Comparison of ENCODE assay signal across 10 cellular contexts in the genomic region with DNA sequence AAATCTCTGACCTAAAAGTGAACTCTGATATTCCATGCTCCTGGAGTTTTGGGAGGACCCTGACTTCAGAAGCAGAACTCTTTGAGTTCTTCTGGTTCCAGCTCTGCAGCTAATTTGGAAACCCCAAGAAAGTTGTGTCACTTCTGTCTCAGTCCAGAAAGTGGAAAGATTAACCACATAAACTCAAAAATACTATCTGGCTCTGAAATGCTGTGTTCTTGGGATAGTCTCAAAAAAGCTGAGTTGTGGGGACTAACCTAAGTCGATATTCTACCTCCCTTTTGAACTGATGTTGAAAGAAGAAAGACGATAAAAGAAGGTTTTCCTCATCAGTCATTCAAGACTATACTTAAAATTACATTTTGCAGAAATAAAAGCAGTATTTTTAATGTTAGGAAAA. TPM values are rescaled to one million over a fixed set of nuclear protein-coding genes. Genes with fewer than 3 reads are reported as not detected.
DNase-seq lines count a peak whose midpoint lies in the region; ATAC-seq, FAIRE-seq and TF ChIP-seq lines count a peak whose summit lies in the region.
"Had no signal": no experiment of that assay in that cellular context is flagged by ENCODE, and none has a peak within 500 bp of the region (broad histone marks: within the 10 kb centered on the region; RNA-seq: fewer than 3 reads in every experiment).

No MANE protein-coding gene starts in this region.

- peak; percentile 35 for FAIRE-seq in GM12891 (lab: Jason Lieb, UNC)
- FAIRE-seq: keratinocyte had no signal

- H3K9me3 ChIP-seq in SK-N-MC (ENCODE audit: low read depth, low read length) (no peaks in the 10 kb centered on the region), esophagus squamous epithelium (no peaks in the 10 kb centered on the region)

- H3K9ac ChIP-seq in SK-N-MC (ENCODE audit: insufficient read length) = peak overlapping the region; percentile 11

- intact Hi-C loops in esophagus squamous epithelium (cut with DNase I) (no loop called here), sciatic nerve (cut with DNase I) (no loop called here)

- no peaks in the 10 kb centered on the region for H3K27me3 ChIP-seq in esophagus squamous epithelium

- no peak overlapping the region; the same call in 1 of the 2 replicates for H3K27ac ChIP-seq in SK-N-MC
- peak overlapping the region in 3 of 4 donors; percentile 82 to 93 (median 92) for H3K27ac ChIP-seq in esophagus squamous epithelium

- no peak for DNase-seq in GM12891 (ENCODE audit: insufficient read length, low spot score)
- DNase-seq in SK-N-MC (ENCODE audit: low read depth, low spot score) = no peak
- no peak for DNase-seq in esophagus squamous epithelium (lab: John Stamatoyannopoulos, UW)
- DNase-seq in sciatic nerve (ENCODE audit: low spot score) = peak; percentile 0
- no peak for DNase-seq in HUDEP-2 (lab: John Stamatoyannopoulos, UW; ENCODE audit: unreplicated experiment in 76 of 76)
- no peak for DNase-seq in NK-92 treated with Interleukin-12 subunit alpha and Interleukin-12 subunit beta, amount 100 ng/mL, for 24 hours (lab: John Stamatoyannopoulos, UW)
- no peak for DNase-seq in NCI-H1930 (lab: John Stamatoyannopoulos, UW)
- DNase-seq in COR-L47 (lab: John Stamatoyannopoulos, UW) = no peak
- DNase-seq: NCI-H2171 had no signal

- no peak for ATAC-seq in sciatic nerve

- TF ChIP-seq POLR2A in GM12891 (IDR thresholded peaks at IDR 0.05; ENCODE audit: low read depth, low read length) (no peak), esophagus squamous epithelium (IDR thresholded peaks at IDR 0.05) (no peak)

- 39 to 68% methylated on average over 2 of the region's 2 CpGs for WGBS in esophagus squamous epithelium, 2 donors

- TF ChIP-seq CTCF in esophagus squamous epithelium (IDR thresholded peaks at IDR 0.05) = no peak

- H3K4me1 ChIP-seq in esophagus squamous epithelium = peaks cover 56 to 99% (median 57%) of the 10 kb centered on the region in 3 donors

- peak overlapping the region; percentile 70 for H3K4me3 ChIP-seq in SK-N-MC
- peak overlapping the region in 1 of 4 donors; percentile 46 for H3K4me3 ChIP-seq in esophagus squamous epithelium

- no peaks in the 10 kb centered on the region for H3K36me3 ChIP-seq in SK-N-MC (ENCODE audit: insufficient read depth, low read length)
- no peaks in the 10 kb centered on the region for H3K36me3 ChIP-seq in esophagus squamous epithelium

TF ChIP-seq in GM12891, 5 proteins besides CTCF, POLR2A, EP300 and RAD21:
- TF ChIP-seq TAF1 (IDR thresholded peaks at IDR 0.05; ENCODE audit: low read depth, low read length) (no peak), POU2F2 (IDR thresholded peaks at IDR 0.05; ENCODE audit: low read depth, low read length) (no peak), POLR2AphosphoS5 (IDR thresholded peaks at IDR 0.05; ENCODE audit: low read depth, low read length) (no peak), SPI1 (IDR thresholded peaks at IDR 0.05; ENCODE audit: low read depth, low read length) (no peak), PAX5 (IDR thresholded peaks at IDR 0.05; ENCODE audit: insufficient read depth, low read length, severe bottlenecking) (no peak)

RNA-seq across cellular contexts. Expression of gene ITPKB, which starts 59.8 kb away (rescaled TPM):
- 15.8 TPM for polyA plus RNA-seq in GM12891 (2012; ENCODE audit: low read depth, missing spikeins)
- total RNA-seq in esophagus squamous epithelium (10 to 100 TPM; 10.7 to 22.3 (median 15.9) TPM), sciatic nerve (81.2 TPM)
